In genomic region chr4:143178923-143179322, GRCh38 we compare ENCODE assay signal across 27 cellular contexts. TPM values are rescaled to one million over a fixed set of nuclear protein-coding genes. Genes with fewer than 3 reads are reported as not detected.
DNase-seq lines count a peak whose midpoint lies in the region; ATAC-seq and TF ChIP-seq lines count a peak whose summit lies in the region.
"Had no signal": no experiment of that assay in that cellular context is flagged by ENCODE, and none has a peak within 500 bp of the region (broad histone marks: within the 10 kb centered on the region; RNA-seq: fewer than 3 reads in every experiment).

No MANE protein-coding gene starts in this region.

- H3K27ac ChIP-seq in left lung = no peak overlapping the region
- H3K27ac ChIP-seq: lower lobe of right lung, neural progenitor cell, thoracic aorta had no signal

- H3K4me3 Mint-ChIP-seq in Caco-2 (ENCODE audit: unreplicated experiment) = no peak overlapping the region
- H3K4me3 Mint-ChIP-seq: activated B cell treated with CpG ODN at 0.5 μM for 24 hours; activated CD4-positive, alpha-beta memory T cell treated with anti-CD3 and anti-CD28 coated beads for 36 hours; activated naive CD8-positive, alpha-beta T cell; CD4-positive, alpha-beta memory T cell; HFFc6; neural progenitor cell; T-helper 2 cell treated with Interferon-gamma antibody and Interleukin-4, amounts not matched to agents 5 μg/mL and 100 μg/mL, for 36 hours had no signal

- POLR2A ChIA-PET in Caco-2 (lab: Charles Lee) = interaction anchor here (0.6 kb wide), 1 partner anchor 89 kb away, joined by 5 read pairs; no protein-coding TSS in a partner anchor

- H3K4me1 Mint-ChIP-seq in Caco-2 (ENCODE audit: low read depth, unreplicated experiment) = peaks cover 14% of the 10 kb centered on the region

- peaks cover 17% of the 10 kb centered on the region; the same call in 1 of the 2 replicates for H3K9me3 ChIP-seq in Caco-2
- peaks cover 0 to 26% of the 10 kb centered on the region in 2 donors for H3K9me3 ChIP-seq in left lung

- H3K4me3 ChIP-seq in Caco-2 (ENCODE audit: low read depth, low read length) (no peak overlapping the region), left lung (no peak overlapping the region)
- H3K4me3 ChIP-seq: K562, lower lobe of right lung, neural progenitor cell, thoracic aorta had no signal

- no peak overlapping the region for H3K27ac Mint-ChIP-seq in Caco-2 (ENCODE audit: unreplicated experiment)
- H3K27ac Mint-ChIP-seq: activated B cell treated with CpG ODN at 0.5 μM for 24 hours; activated CD4-positive, alpha-beta memory T cell treated with anti-CD3 and anti-CD28 coated beads for 36 hours; activated naive CD8-positive, alpha-beta T cell; CD4-positive, alpha-beta memory T cell; HFFc6; neural progenitor cell; T-helper 2 cell treated with Interferon-gamma antibody and Interleukin-4, amounts not matched to agents 5 μg/mL and 100 μg/mL, for 36 hours had no signal

- peak; percentile 33 for ATAC-seq in left lung
- ATAC-seq in HG03045 (IDR thresholded peaks at IDR 0.05; ENCODE audit: unreplicated experiment) = no peak
- ATAC-seq: K562; sciatic nerve; SK-N-SH treated with all-trans-retinoic acid at 6 μM for 48 hours; stimulated activated naive CD8-positive, alpha-beta T cell treated with anti-CD3 and anti-CD28 coated beads, Interleukin-15, Interleukin-2, amounts not matched to agents 100 U/mL and 50 U/mL, for 24 hours had no signal

- BruUV-seq in Caco-2 (replicated peaks; lab: Mats Ljungman, UMichigan) = no TSS peak

- H3K36me3 ChIP-seq in Caco-2 (ENCODE audit: control insufficient read depth, insufficient read depth, low read length) (no peaks in the 10 kb centered on the region), left lung (no peaks in the 10 kb centered on the region)
- H3K36me3 ChIP-seq: lower lobe of right lung, thoracic aorta had no signal

- H3K9me3 Mint-ChIP-seq in Caco-2 (ENCODE audit: unreplicated experiment) = peaks cover 15% of the 10 kb centered on the region

- no peaks in the 10 kb centered on the region for H3K27me3 Mint-ChIP-seq in Caco-2 (ENCODE audit: insufficient read depth, unreplicated experiment)
- H3K27me3 Mint-ChIP-seq: activated B cell treated with CpG ODN at 0.5 μM for 24 hours; activated CD4-positive, alpha-beta memory T cell treated with anti-CD3 and anti-CD28 coated beads for 36 hours; activated naive CD8-positive, alpha-beta T cell; CD4-positive, alpha-beta memory T cell had no signal

- CTCF ChIA-PET in Caco-2 (lab: Charles Lee) = interaction anchor here (0.6 to 1.5 kb wide), 3 partner anchors 94 to 295 kb away, joined by 3 to 28 read pairs (median 3); no protein-coding TSS in a partner anchor

- DNase-seq in Caco-2 = peak; percentile 44 to 68
- DNase-seq in ELF-1 (ENCODE audit: low read depth, low spot score) = peak; percentile 10
- DNase-seq in NCI-H748 (lab: John Stamatoyannopoulos, UW; ENCODE audit: unreplicated experiment) = peak; percentile 58
- no peak for DNase-seq in left lung
- DNase-seq in D341Med (ENCODE audit: low spot score) = no peak
- no peak for DNase-seq in AG08396 (ENCODE audit: low spot score)
- DNase-seq: activated B cell treated with CpG ODN at 0.5 μM for 24 hours; activated CD4-positive, alpha-beta memory T cell treated with anti-CD3 and anti-CD28 coated beads for 36 hours; activated CD8-positive, alpha-beta memory T cell treated with anti-CD3 and anti-CD28 coated beads, Interleukin-2, amount 50 U/mL, for 48 hours; aorta; CD4-positive, alpha-beta memory T cell; DMS79 treated with DMSO at 0.1 percent for 48 hours; HFFc6; islet precursor cell; lower lobe of right lung; NCI-H187; NCI-H446; RPMI8226; stimulated activated naive CD8-positive, alpha-beta T cell treated with anti-CD3 and anti-CD28 coated beads, Interleukin-15, Interleukin-2, amounts not matched to agents 100 U/mL and 50 U/mL, for 24 hours had no signal

- TF ChIP-seq CTCF in Caco-2 (IDR thresholded peaks at IDR 0.05; ENCODE audit: insufficient read depth in 1 of 2, low read depth in 1 of 2, low read length in 1 of 2, severe bottlenecking in 1 of 2, unreplicated experiment in 1 of 2) (peak in 1 of 2 experiments; percentile 32), left lung (IDR thresholded peaks at IDR 0.05) (no peak)

- intact Hi-C loops in Caco-2 (cut with micrococcal nuclease; ENCODE audit: unreplicated experiment) = loop anchor here (1.0 kb wide), 4 partner anchors 84 to 296 kb away; no protein-coding TSS in a partner anchor
- intact Hi-C loops in left lung (cut with DNase I) = no loop called here

- H3K4me1 ChIP-seq in Caco-2 (peaks cover 17% of the 10 kb centered on the region), left lung (peaks cover 3 to 13% of the 10 kb centered on the region in 2 donors)

- H3K27me3 ChIP-seq in Caco-2 (replicated peaks; ENCODE audit: control insufficient read depth, insufficient read depth, low read length) (no peaks in the 10 kb centered on the region), left lung (no peaks in the 10 kb centered on the region)
- H3K27me3 ChIP-seq: neural progenitor cell had no signal

- H3K36me3 Mint-ChIP-seq in Caco-2 (ENCODE audit: insufficient read depth, unreplicated experiment) = no peaks in the 10 kb centered on the region

RNA-seq across cellular contexts. Expression of gene USP38, which starts 5.8 kb away (rescaled TPM):
- 19.8 and 22.7 TPM in 2 replicates for total RNA-seq in Caco-2 (2022)
- total RNA-seq in left lung = 10 to 100 TPM; 26.0 to 28.5 TPM

Comparison
In these comparisons a context has a peak if more than half of its experiments do, and no peak if none do; other contexts are left out.
1. DNase-seq: peak in Caco-2 (2 of 2), ELF-1 (single experiment) and NCI-H748 (single experiment); none in left lung (0 of 2), D341Med (single experiment) and AG08396 (single experiment).